ENCODE assay signal across 8 cellular contexts in genomic region chr6:149717588-149718458, GRCh38. TPM values are rescaled to one million over a fixed set of nuclear protein-coding genes. Genes with fewer than 3 reads are reported as not detected.
A peak's percentile ranks its signal among the peaks of the same experiment; 100 is the strongest.
DNase-seq lines count a peak whose midpoint lies in the region; ATAC-seq and TF ChIP-seq lines count a peak whose summit lies in the region.

TSS of gene LATS1 (minus strand) at chr6:149718101. CDS start at chr6:149702126, 15,975 bp downstream.

- H3K27me3 Mint-ChIP-seq in activated T-cell treated with anti-CD3 and anti-CD28 coated beads, Interleukin-2, amount 50 U/mL, for 24 hours = no peaks in the 10 kb centered on the region

- H3K27me3 ChIP-seq in esophagus (ENCODE audit: control insufficient read depth in 1 of 2, insufficient read depth in 2 of 2, low read length in 2 of 2) (no peaks in the 10 kb centered on the region), muscle layer of colon (ENCODE audit: control insufficient read depth in 1 of 2, insufficient read depth in 2 of 2, low read length in 2 of 2) (no peaks in the 10 kb centered on the region)

- H3K4me1 Mint-ChIP-seq in activated T-cell treated with anti-CD3 and anti-CD28 coated beads, Interleukin-2, amount 50 U/mL, for 24 hours (ENCODE audit: low read depth) = peaks cover 39% of the 10 kb centered on the region

- H3K4me3 Mint-ChIP-seq in activated T-cell treated with anti-CD3 and anti-CD28 coated beads, Interleukin-2, amount 50 U/mL, for 24 hours = peak within 1 kb of the TSS; percentile 90

- H3K9me3 ChIP-seq in esophagus (ENCODE audit: control insufficient read depth in 2 of 2, insufficient read depth in 1 of 2, low read depth in 1 of 2, low read length in 1 of 2) (no peaks in the 10 kb centered on the region), muscle layer of colon (ENCODE audit: low read length) (no peaks in the 10 kb centered on the region)

- H3K4me3 ChIP-seq in Jurkat, Clone E6-1 (ENCODE audit: low read length) = peak within 1 kb of the TSS; percentile 77
- H3K4me3 ChIP-seq in esophagus (ENCODE audit: low read depth in 1 of 2, low read length in 2 of 2) (peak within 1 kb of the TSS; percentile 67 to 94), muscle layer of colon (ENCODE audit: low read depth in 1 of 2, low read length in 2 of 2) (peak within 1 kb of the TSS; percentile 83 to 90)

- ATAC-seq in GM21717 (IDR thresholded peaks at IDR 0.05; ENCODE audit: unreplicated experiment) = peak; percentile 89

- 0% methylated on average over 81 to 82 of the region's 82 CpGs for WGBS in esophagus, 2 donors

- no peaks in the 10 kb centered on the region for H3K4me1 ChIP-seq in esophagus (ENCODE audit: control insufficient read depth in 2 of 2, insufficient read depth in 2 of 2, low read length in 1 of 2)
- H3K4me1 ChIP-seq in muscle layer of colon (ENCODE audit: insufficient read depth, low read length) = peaks cover 23% of the 10 kb centered on the region

- H3K27ac ChIP-seq in esophagus (ENCODE audit: low read depth in 2 of 2, low read length in 1 of 2) (peak within 1 kb of the TSS; percentile 99), muscle layer of colon (ENCODE audit: low read depth, low read length) (peak within 1 kb of the TSS; percentile 99)

- H3K9ac ChIP-seq in muscle layer of colon (ENCODE audit: low read length) = peak within 1 kb of the TSS; percentile 92

- no peaks in the 10 kb centered on the region for H3K9me3 Mint-ChIP-seq in activated T-cell treated with anti-CD3 and anti-CD28 coated beads, Interleukin-2, amount 50 U/mL, for 24 hours

- H3K36me3 Mint-ChIP-seq in activated T-cell treated with anti-CD3 and anti-CD28 coated beads, Interleukin-2, amount 50 U/mL, for 24 hours (ENCODE audit: low read depth) = peaks cover 57% of the 10 kb centered on the region

- peak within 1 kb of the TSS; percentile 98 for H3K27ac Mint-ChIP-seq in activated T-cell treated with anti-CD3 and anti-CD28 coated beads, Interleukin-2, amount 50 U/mL, for 24 hours

- no peaks in the 10 kb centered on the region for H3K36me3 ChIP-seq in esophagus (ENCODE audit: control insufficient read depth in 2 of 2, insufficient read depth in 2 of 2, low read length in 1 of 2)
- no peaks in the 10 kb centered on the region for H3K36me3 ChIP-seq in muscle layer of colon (ENCODE audit: insufficient read depth, low read length)

- peak; percentile 89 for DNase-seq in DMS53 (lab: John Stamatoyannopoulos, UW)
- DNase-seq in Jurkat, Clone E6-1 (ENCODE audit: low read depth, low spot score) = peak; percentile 73
- DNase-seq in activated T-cell treated with anti-CD3 and anti-CD28 coated beads, Interleukin-2, amount 50 U/mL, for 24 hours = peak; percentile 95
- peak; percentile 84 for DNase-seq in stimulated activated CD8-positive, alpha-beta memory T cell treated with anti-CD3 and anti-CD28 coated beads, Interleukin-7, amount 100 ng/mL, for 24 hours (ENCODE audit: low read depth)

TF ChIP-seq in PFSK-1, 5 proteins besides CTCF, POLR2A, EP300 and RAD21:
- TF ChIP-seq POLR2AphosphoS5 (IDR thresholded peaks at IDR 0.05; ENCODE audit: low read depth, low read length) (peak; percentile 99), SIN3A (IDR thresholded peaks at IDR 0.05; ENCODE audit: borderline replicate concordance, insufficient read depth, low read length) (peak; percentile 57; the same call in 1 of the 2 replicates), FOXP2 (optimal IDR thresholded peaks at IDR 0.05; ENCODE audit: borderline replicate concordance, extremely low read depth, extremely low read length, insufficient read depth) (peak; percentile 84), TAF1 (IDR thresholded peaks at IDR 0.05; ENCODE audit: borderline replicate concordance, insufficient read depth, low read length) (peak; percentile 96), REST (IDR thresholded peaks at IDR 0.05; ENCODE audit: insufficient read depth in 1 of 2, low read depth in 2 of 2, low read length in 2 of 2) (peak; percentile 6 to 75; a peak in 2 of 4 replicates)

RNA-seq across cellular contexts. Expression of gene LATS1, which starts in this region (rescaled TPM):
- 7.8 TPM for polyA plus RNA-seq in Jurkat, Clone E6-1 (2012; ENCODE audit: insufficient read depth, insufficient read length)
- 14.7 TPM for polyA plus RNA-seq in PFSK-1 (2012; ENCODE audit: insufficient read length, low read depth)
- polyA plus RNA-seq in esophagus = 1 to 10 TPM; 4.0 to 4.8 TPM

Comparison
In these comparisons a context has a peak if more than half of its experiments do, and no peak if none do; other contexts are left out.
1. Peak in every context shown above with its lines: DNase-seq, ATAC-seq, H3K4me3 ChIP-seq and H3K27ac ChIP-seq.